In genomic region chr16:56356276-56357241, GRCh38 we compare ENCODE assay signal across 1 cellular context.
TF ChIP-seq lines count a peak whose summit lies in the region.

No MANE protein-coding gene starts in this region.

TF ChIP-seq in HepG2, 621 proteins besides CTCF, POLR2A, EP300 and RAD21 (continued from another document and continues in another):
- TF ChIP-seq HOMEZ (CRISPR knock-in tag; IDR thresholded peaks at IDR 0.05; ENCODE audit: low read depth): 0 out of 2 replicates have a peak, but pooled peaks have one; percentile 30
- TF ChIP-seq MTF2 (CRISPR knock-in tag; IDR thresholded peaks at IDR 0.05; ENCODE audit: borderline replicate concordance): peak; percentile 18; the same call in 1 of the 2 replicates
- TF ChIP-seq SP140L (CRISPR knock-in tag; IDR thresholded peaks at IDR 0.05; ENCODE audit: borderline replicate concordance): no peak
- peak; percentile 36; the same call in 1 of the 3 replicates for TF ChIP-seq MXI1 (IDR thresholded peaks at IDR 0.05; ENCODE audit: borderline replicate concordance, low read depth, low read length)
- TF ChIP-seq ZNF644 (CRISPR knock-in tag; IDR thresholded peaks at IDR 0.05; ENCODE audit: low read depth): 0 out of 2 replicates have a peak, but pooled peaks have one; percentile 36
- 0 out of 2 replicates have a peak, but pooled peaks have one; percentile 36 for TF ChIP-seq ZNF343 (CRISPR knock-in tag; IDR thresholded peaks at IDR 0.05)
- TF ChIP-seq NFE2L1 (CRISPR knock-in tag; IDR thresholded peaks at IDR 0.05; ENCODE audit: borderline replicate concordance): no peak
- no peak for TF ChIP-seq EED (CRISPR knock-in tag; IDR thresholded peaks at IDR 0.05)
- no peak for TF ChIP-seq ZNF704 (CRISPR knock-in tag; IDR thresholded peaks at IDR 0.05; ENCODE audit: borderline replicate concordance)
- no peak for TF ChIP-seq LRRFIP1 (CRISPR knock-in tag; conservative IDR thresholded peaks at IDR 0.05)
- peak; percentile 58; the same call in 1 of the 2 replicates for TF ChIP-seq ARNTL (CRISPR knock-in tag; IDR thresholded peaks at IDR 0.05)
- TF ChIP-seq ZSCAN29 (CRISPR knock-in tag; conservative IDR thresholded peaks at IDR 0.05): peak; percentile 77
- TF ChIP-seq SPEN (CRISPR knock-in tag; IDR thresholded peaks at IDR 0.05; ENCODE audit: low read depth): peak; percentile 88
- peak; percentile 80 for TF ChIP-seq MED1 (CRISPR knock-in tag; IDR thresholded peaks at IDR 0.05)
- TF ChIP-seq JUNB (CRISPR knock-in tag; IDR thresholded peaks at IDR 0.05; ENCODE audit: borderline replicate concordance): no peak
- no peak for TF ChIP-seq NFE2 (CRISPR knock-in tag; IDR thresholded peaks at IDR 0.05)
- TF ChIP-seq ZNF574 (CRISPR knock-in tag; IDR thresholded peaks at IDR 0.05): peak; percentile 83
- no peak for TF ChIP-seq SP1 (IDR thresholded peaks at IDR 0.05)
- TF ChIP-seq SP1 (CRISPR knock-in tag; IDR thresholded peaks at IDR 0.05): peak; percentile 58; the same call in 1 of the 2 replicates
- TF ChIP-seq ETS1 (CRISPR knock-in tag; IDR thresholded peaks at IDR 0.05): no peak
- TF ChIP-seq ZNF121 (CRISPR knock-in tag; IDR thresholded peaks at IDR 0.05): no peak
- peak; percentile 91; the same call in 1 of the 2 replicates for TF ChIP-seq CBX5 (CRISPR knock-in tag; IDR thresholded peaks at IDR 0.05; ENCODE audit: borderline replicate concordance)
- peak; percentile 83; the same call in 1 of the 2 replicates for TF ChIP-seq ZNF124 (CRISPR knock-in tag; IDR thresholded peaks at IDR 0.05)
- TF ChIP-seq YEATS2 (CRISPR knock-in tag; IDR thresholded peaks at IDR 0.05; ENCODE audit: borderline replicate concordance): peak; percentile 89
- TF ChIP-seq ESRRA (CRISPR knock-in tag; IDR thresholded peaks at IDR 0.05; ENCODE audit: low read depth): peak; percentile 60; the same call in 1 of the 2 replicates
- no peak for TF ChIP-seq SAFB2 (CRISPR knock-in tag; IDR thresholded peaks at IDR 0.05; ENCODE audit: borderline replicate concordance, low read depth)
- TF ChIP-seq ATRX (CRISPR knock-in tag; IDR thresholded peaks at IDR 0.05; ENCODE audit: borderline replicate concordance): no peak
- TF ChIP-seq PHF5A (CRISPR knock-in tag; IDR thresholded peaks at IDR 0.05; ENCODE audit: low read depth, unreplicated experiment): peak; percentile 36
- peak; percentile 98 for TF ChIP-seq XRCC5 (optimal IDR thresholded peaks at IDR 0.05; ENCODE audit: low read length)
- TF ChIP-seq MAZ (IDR thresholded peaks at IDR 0.05; ENCODE audit: borderline replicate concordance, low read depth, low read length): no peak; the same call in 1 of the 2 replicates
- TF ChIP-seq MAZ (CRISPR knock-in tag; IDR thresholded peaks at IDR 0.05; ENCODE audit: low read depth): peak; percentile 82
- no peak for TF ChIP-seq ZNF558 (CRISPR knock-in tag; IDR thresholded peaks at IDR 0.05; ENCODE audit: borderline replicate concordance)
- peak in 1 of 2 experiments; percentile 86; a peak in 2 of 4 replicates for TF ChIP-seq KLF16 (CRISPR knock-in tag; IDR thresholded peaks at IDR 0.05)
- TF ChIP-seq ZNF138 (CRISPR knock-in tag; IDR thresholded peaks at IDR 0.05; ENCODE audit: low read depth): no peak
- TF ChIP-seq HIVEP1 (CRISPR knock-in tag; IDR thresholded peaks at IDR 0.05): no peak
- peak; percentile 81; the same call in 1 of the 2 replicates for TF ChIP-seq ZNF362 (CRISPR knock-in tag; IDR thresholded peaks at IDR 0.05; ENCODE audit: borderline replicate concordance)
- no peak for TF ChIP-seq FOXJ3 (CRISPR knock-in tag; IDR thresholded peaks at IDR 0.05; ENCODE audit: borderline replicate concordance)
- no peak for TF ChIP-seq ATAD3A (CRISPR knock-in tag; IDR thresholded peaks at IDR 0.05)
- peak; percentile 38; the same call in 1 of the 2 replicates for TF ChIP-seq GMEB1 (CRISPR knock-in tag; IDR thresholded peaks at IDR 0.05; ENCODE audit: borderline replicate concordance)
- no peak for TF ChIP-seq TCF12 (IDR thresholded peaks at IDR 0.05)
- TF ChIP-seq TCF12 (CRISPR knock-in tag; IDR thresholded peaks at IDR 0.05): no peak
- peak; percentile 86; the same call in 1 of the 2 replicates for TF ChIP-seq PRMT3 (CRISPR knock-in tag; IDR thresholded peaks at IDR 0.05; ENCODE audit: borderline replicate concordance, low read depth)
- peak; percentile 89 for TF ChIP-seq MXD4 (CRISPR knock-in tag; IDR thresholded peaks at IDR 0.05)
- TF ChIP-seq NBN (conservative IDR thresholded peaks at IDR 0.05): no peak
- TF ChIP-seq HHEX (CRISPR knock-in tag; IDR thresholded peaks at IDR 0.05): no peak
- TF ChIP-seq NFIB (CRISPR knock-in tag; IDR thresholded peaks at IDR 0.05; ENCODE audit: borderline replicate concordance): no peak
- peak; percentile 99 for TF ChIP-seq HMGXB4 (CRISPR knock-in tag; IDR thresholded peaks at IDR 0.05; ENCODE audit: borderline replicate concordance in 1 of 2, low read depth in 1 of 2)
- TF ChIP-seq ZKSCAN8 (CRISPR knock-in tag; IDR thresholded peaks at IDR 0.05; ENCODE audit: borderline replicate concordance): peak; percentile 80; the same call in 1 of the 2 replicates
- peak; percentile 85 for TF ChIP-seq ZNF232 (CRISPR knock-in tag; IDR thresholded peaks at IDR 0.05; ENCODE audit: borderline replicate concordance)
- peak; percentile 64; the same call in 1 of the 2 replicates for TF ChIP-seq SP4 (CRISPR knock-in tag; IDR thresholded peaks at IDR 0.05)
- TF ChIP-seq ZNF296 (CRISPR knock-in tag; conservative IDR thresholded peaks at IDR 0.05): no peak
- no peak for TF ChIP-seq ZNF24 (IDR thresholded peaks at IDR 0.05)
